ENCODE assay signal across 26 cellular contexts in genomic region chr3:197603317-197603933, GRCh38.
"Had no signal": no experiment of that assay in that cellular context is flagged by ENCODE, and none has a peak within 500 bp of the region (broad histone marks: within the 10 kb centered on the region; RNA-seq: fewer than 3 reads in every experiment).

No MANE protein-coding gene starts in this region.

- H3K4me1 Mint-ChIP-seq: activated CD4-positive, alpha-beta T cell treated with anti-CD3 and anti-CD28 coated beads, Interleukin-2, amount 10 ng/mL, durations not matched to agents 7 days and 5 days had no signal

- H3K4me1 ChIP-seq: upper lobe of right lung had no signal

- H3K27me3 Mint-ChIP-seq: activated CD4-positive, alpha-beta T cell treated with anti-CD3 and anti-CD28 coated beads, Interleukin-2, amount 10 ng/mL, durations not matched to agents 7 days and 5 days; activated T-cell treated with anti-CD3 and anti-CD28 coated beads, Interleukin-2, amount 50 U/mL, for 24 hours; dendritic cell treated with granulocyte-macrophage colony-stimulating factor and Interleukin-4, amounts not matched to agents 40 ng/mL and 50 ng/mL, for 4 days had no signal

- ATAC-seq: foreskin keratinocyte, upper lobe of right lung had no signal

- H3K27ac Mint-ChIP-seq: activated CD4-positive, alpha-beta T cell treated with anti-CD3 and anti-CD28 coated beads, Interleukin-2, amount 10 ng/mL, durations not matched to agents 7 days and 5 days; activated T-cell treated with anti-CD3 and anti-CD28 coated beads, Interleukin-2, amount 50 U/mL, for 24 hours; dendritic cell treated with granulocyte-macrophage colony-stimulating factor and Interleukin-4, amounts not matched to agents 40 ng/mL and 50 ng/mL, for 4 days had no signal

- H3K4me3 ChIP-seq: left ventricle myocardium inferior, sigmoid colon, smooth muscle cell, thyroid gland, upper lobe of right lung had no signal

- DNase-seq: activated CD4-positive, alpha-beta T cell treated with anti-CD3 and anti-CD28 coated beads, Interleukin-2, amount 10 ng/mL, durations not matched to agents 7 days and 5 days; activated CD4-positive, CD25-positive, alpha-beta regulatory T cell treated with anti-CD3 and anti-CD28 coated beads, Interleukin-2, amount 50 U/mL, for 72 hours; activated CD8-positive, alpha-beta memory T cell treated with anti-CD3 and anti-CD28 coated beads for 24 hours; activated CD8-positive, alpha-beta memory T cell treated with anti-CD3 and anti-CD28 coated beads, Interleukin-2, amount 50 U/mL, for 4 hours; activated naive CD4-positive, alpha-beta T cell treated with Interleukin-2 at 50 U/mL for 16 hours; activated T-cell treated with anti-CD3 and anti-CD28 coated beads, Interleukin-2, amount 50 U/mL, for 24 hours; anterior cingulate cortex; effector CD4-positive, alpha-beta T cell; erythroblast; foreskin keratinocyte; hippocampal formation; kidney glomerular epithelial cell; left ventricle myocardium inferior; midbrain; sigmoid colon; stimulated activated CD4-positive, alpha-beta T cell treated with anti-CD3 and anti-CD28 coated beads, Interleukin-2, amount 100 ng/mL, for 48 hours; stimulated activated CD8-positive, alpha-beta memory T cell treated with anti-CD3 and anti-CD28 coated beads, Interleukin-4, amount 100 ng/mL, for 48 hours; stimulated activated naive CD4-positive, alpha-beta T cell; substantia nigra; T-helper 1 cell; upper lobe of right lung; WERI-Rb-1 had no signal

- H3K4me3 Mint-ChIP-seq: activated CD4-positive, alpha-beta T cell treated with anti-CD3 and anti-CD28 coated beads, Interleukin-2, amount 10 ng/mL, durations not matched to agents 7 days and 5 days; activated T-cell treated with anti-CD3 and anti-CD28 coated beads, Interleukin-2, amount 50 U/mL, for 24 hours; brain; dendritic cell treated with granulocyte-macrophage colony-stimulating factor and Interleukin-4, amounts not matched to agents 40 ng/mL and 50 ng/mL, for 4 days had no signal

- H3K27me3 ChIP-seq: foreskin keratinocyte, sigmoid colon, thyroid gland, upper lobe of right lung had no signal

- H3K9me3 Mint-ChIP-seq: activated CD4-positive, alpha-beta T cell treated with anti-CD3 and anti-CD28 coated beads, Interleukin-2, amount 10 ng/mL, durations not matched to agents 7 days and 5 days; activated T-cell treated with anti-CD3 and anti-CD28 coated beads, Interleukin-2, amount 50 U/mL, for 24 hours; dendritic cell treated with granulocyte-macrophage colony-stimulating factor and Interleukin-4, amounts not matched to agents 40 ng/mL and 50 ng/mL, for 4 days had no signal

- H3K4me2 ChIP-seq: smooth muscle cell had no signal

- H3K27ac ChIP-seq: foreskin keratinocyte, left ventricle myocardium inferior, sigmoid colon, thyroid gland, upper lobe of right lung, WERI-Rb-1 had no signal

- H3K9me3 ChIP-seq: left ventricle myocardium inferior, sigmoid colon, thyroid gland, upper lobe of right lung had no signal
